29 cellular contexts compared by ENCODE assay signal in the genomic region with DNA sequence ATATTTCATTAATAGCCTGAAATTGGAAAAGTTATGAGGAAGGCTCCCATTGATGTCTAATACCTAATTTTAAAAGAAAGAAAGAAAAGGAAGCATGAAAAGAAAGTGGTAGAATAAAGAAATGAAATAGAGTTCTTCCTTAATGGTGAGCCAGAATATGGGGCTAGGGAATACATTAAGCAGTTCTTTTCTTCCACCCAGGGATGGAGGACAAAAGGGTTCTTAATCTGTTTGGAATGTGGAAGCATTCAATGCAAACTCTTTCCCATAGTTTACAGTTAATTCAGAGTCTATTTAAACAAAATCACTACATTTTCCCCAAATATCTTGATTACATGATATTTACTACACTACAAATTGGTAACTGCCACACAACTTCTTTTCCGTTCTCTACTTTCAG.
"Had no signal": no experiment of that assay in that cellular context is flagged by ENCODE, and none has a peak within 500 bp of the region (broad histone marks: within the 10 kb centered on the region; RNA-seq: fewer than 3 reads in every experiment).

No MANE protein-coding gene starts in this region.

- H3K4me3 ChIP-seq: ovary, psoas muscle, right lobe of liver, sigmoid colon, stomach, thoracic aorta, thyroid gland, tibial nerve, upper lobe of left lung, uterus had no signal

- H3K9me3 ChIP-seq: neutrophil, ovary, psoas muscle, right lobe of liver, sigmoid colon, stomach, thoracic aorta, thyroid gland, tibial nerve, upper lobe of left lung, uterus had no signal

- H3K4me3 Mint-ChIP-seq: naive thymus-derived CD4-positive, alpha-beta T cell; natural killer cell; nephron; stimulated activated effector memory CD8-positive, alpha-beta T cell treated with anti-CD3 and anti-CD28 coated beads, Interleukin-12 subunit alpha, Interleukin-12 subunit beta, amount 100 ng/mL, for 72 hours; stimulated activated naive B cell treated with anti-CD40 and anti-IgM and Interleukin-4, amounts not matched to agents 10 μg/mL and 1 μg/mL and 100 μg/mL, for 72 hours; stimulated activated naive CD8-positive, alpha-beta T cell treated with anti-CD3 and anti-CD28 coated beads, Interleukin-15, Interleukin-2, amounts not matched to agents 100 ng/mL and 50 ng/mL, for 24 hours had no signal

- DNase-seq: naive thymus-derived CD4-positive, alpha-beta T cell; natural killer cell; nucleus accumbens; ovary; posterior cingulate gyrus; psoas muscle; right cardiac atrium; right lobe of liver; sigmoid colon; small intestine; stimulated activated CD4-positive, alpha-beta T cell treated with anti-CD3 and anti-CD28 coated beads, Interleukin-15, amount 100 ng/mL, for 24 hours; stimulated activated CD4-positive, alpha-beta T cell treated with anti-CD3 and anti-CD28 coated beads, Interleukin-2, amount 100 ng/mL, for 24 hours; stimulated activated CD4-positive, alpha-beta T cell treated with anti-CD3 and anti-CD28 coated beads, Interleukin-2, amount 100 ng/mL, for 48 hours; stimulated activated CD4-positive, alpha-beta T cell treated with anti-CD3 and anti-CD28 coated beads, Interleukin-4, amount 100 ng/mL, for 24 hours; stimulated activated naive B cell treated with anti-CD40 and anti-IgM and Interleukin-4, amounts not matched to agents 10 μg/mL and 1 μg/mL and 100 μg/mL, for 72 hours; stimulated activated naive CD4-positive, alpha-beta T cell treated with Interleukin-2 at 50 U/mL for 16 hours; stomach; thyroid gland; trophoblast cell; upper lobe of left lung; uterus had no signal

- H3K4me1 ChIP-seq: parathyroid adenoma, psoas muscle, right lobe of liver, sigmoid colon, stomach, thyroid gland, tibial nerve, upper lobe of left lung, uterus had no signal

- H3K27me3 ChIP-seq: ovary, right lobe of liver, sigmoid colon, stomach, thyroid gland, tibial nerve, upper lobe of left lung, uterus had no signal

- H3K27ac Mint-ChIP-seq: naive thymus-derived CD4-positive, alpha-beta T cell; natural killer cell; nephron; progenitor cell of endocrine pancreas; stimulated activated effector memory CD8-positive, alpha-beta T cell treated with anti-CD3 and anti-CD28 coated beads, Interleukin-12 subunit alpha, Interleukin-12 subunit beta, amount 100 ng/mL, for 72 hours; stimulated activated naive B cell treated with anti-CD40 and anti-IgM and Interleukin-4, amounts not matched to agents 10 μg/mL and 1 μg/mL and 100 μg/mL, for 72 hours; stimulated activated naive CD8-positive, alpha-beta T cell treated with anti-CD3 and anti-CD28 coated beads, Interleukin-15, Interleukin-2, amounts not matched to agents 100 ng/mL and 50 ng/mL, for 24 hours had no signal

- H3K36me3 ChIP-seq: neutrophil, ovary, right lobe of liver, sigmoid colon, stomach, thoracic aorta, thyroid gland, tibial nerve, upper lobe of left lung, uterus had no signal

- H3K9me3 Mint-ChIP-seq: natural killer cell; nephron; stimulated activated effector memory CD8-positive, alpha-beta T cell treated with anti-CD3 and anti-CD28 coated beads, Interleukin-12 subunit alpha, Interleukin-12 subunit beta, amount 100 ng/mL, for 72 hours; stimulated activated naive B cell treated with anti-CD40 and anti-IgM and Interleukin-4, amounts not matched to agents 10 μg/mL and 1 μg/mL and 100 μg/mL, for 72 hours; stimulated activated naive CD8-positive, alpha-beta T cell treated with anti-CD3 and anti-CD28 coated beads, Interleukin-15, Interleukin-2, amounts not matched to agents 100 ng/mL and 50 ng/mL, for 24 hours had no signal

- H3K27me3 Mint-ChIP-seq: progenitor cell of endocrine pancreas had no signal

- H3K79me2 ChIP-seq: parathyroid adenoma had no signal

- H3K4me1 Mint-ChIP-seq: naive thymus-derived CD4-positive, alpha-beta T cell; natural killer cell; nephron; stimulated activated effector memory CD8-positive, alpha-beta T cell treated with anti-CD3 and anti-CD28 coated beads, Interleukin-12 subunit alpha, Interleukin-12 subunit beta, amount 100 ng/mL, for 72 hours; stimulated activated naive B cell treated with anti-CD40 and anti-IgM and Interleukin-4, amounts not matched to agents 10 μg/mL and 1 μg/mL and 100 μg/mL, for 72 hours had no signal

- H3K9ac ChIP-seq: parathyroid adenoma had no signal

- H3K27ac ChIP-seq: neutrophil, ovary, parathyroid adenoma, psoas muscle, right lobe of liver, sigmoid colon, stomach, thoracic aorta, thyroid gland, tibial nerve, upper lobe of left lung, uterus had no signal

- H3K36me3 Mint-ChIP-seq: natural killer cell; stimulated activated effector memory CD8-positive, alpha-beta T cell treated with anti-CD3 and anti-CD28 coated beads, Interleukin-12 subunit alpha, Interleukin-12 subunit beta, amount 100 ng/mL, for 72 hours had no signal

- ATAC-seq: naive thymus-derived CD4-positive, alpha-beta T cell; natural killer cell; psoas muscle; right cardiac atrium; right lobe of liver; stimulated activated effector memory CD8-positive, alpha-beta T cell treated with anti-CD3 and anti-CD28 coated beads, Interleukin-12 subunit alpha, Interleukin-12 subunit beta, amount 100 ng/mL, for 72 hours; stimulated activated naive B cell treated with anti-CD40 and anti-IgM and Interleukin-4, amounts not matched to agents 10 μg/mL and 1 μg/mL and 100 μg/mL, for 72 hours had no signal
